1 cellular context compared by ENCODE assay signal in genomic region chr1:203289982-203290260, GRCh38.
TF ChIP-seq lines count a peak whose summit lies in the region.

No MANE protein-coding gene starts in this region.

TF ChIP-seq in K562, 482 proteins besides CTCF, POLR2A, EP300 and RAD21 (continued from another document):
- TF ChIP-seq AFF1 (IDR thresholded peaks at IDR 0.05; ENCODE audit: low read depth in 1 of 2, partially characterized antibody in 2 of 2) (no peak), ZBTB49 (CRISPR knock-in tag; IDR thresholded peaks at IDR 0.05; ENCODE audit: borderline replicate concordance) (no peak), ZNF644 (tag; IDR thresholded peaks at IDR 0.05; ENCODE audit: low read depth) (peak; percentile 22; the same call in 1 of the 2 replicates), FOXK1 (CRISPR knock-in tag; IDR thresholded peaks at IDR 0.05; ENCODE audit: borderline replicate concordance) (peak; percentile 69; the same call in 1 of the 2 replicates), RFX5 (IDR thresholded peaks at IDR 0.05; ENCODE audit: low read depth, low read length) (no peak), RUNX1 (IDR thresholded peaks at IDR 0.05; ENCODE audit: low read depth) (0 out of 2 replicates have a peak, but pooled peaks have one; percentile 65)
